Comparison of ENCODE assay signal across 20 cellular contexts in the genomic region with DNA sequence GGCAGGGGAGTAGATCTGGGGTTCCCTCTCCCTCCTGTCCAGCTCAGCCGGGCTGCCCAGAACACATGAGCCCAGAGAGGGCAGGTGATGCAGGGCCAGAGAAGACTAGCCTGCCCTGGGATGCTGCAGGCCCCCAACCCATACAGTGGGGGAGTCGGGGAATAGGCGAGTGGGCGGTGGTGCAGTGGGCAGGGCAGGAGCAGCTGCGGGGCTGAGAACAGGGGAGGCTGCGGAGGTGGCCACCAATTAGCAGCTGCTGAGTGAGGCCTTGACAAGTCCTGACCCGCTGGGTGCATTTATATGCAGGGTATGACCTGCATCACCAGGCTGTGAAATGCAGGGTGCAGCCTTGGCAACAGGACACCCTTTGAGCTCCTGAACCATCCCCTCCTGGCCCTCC. TPM values are rescaled to one million over a fixed set of nuclear protein-coding genes. Genes with fewer than 3 reads are reported as not detected.
DNase-seq lines count a peak whose midpoint lies in the region; ATAC-seq and TF ChIP-seq lines count a peak whose summit lies in the region.
"Had no signal": no experiment of that assay in that cellular context is flagged by ENCODE, and none has a peak within 500 bp of the region (broad histone marks: within the 10 kb centered on the region; RNA-seq: fewer than 3 reads in every experiment).

No MANE protein-coding gene starts in this region.

- DNase-seq in Right ventricle myocardium inferior (ENCODE audit: missing footprints) (peak; percentile 20), cardiac septum (ENCODE audit: low spot score) (no peak), NCI-H2196 treated with DMSO at 0.1 percent for 48 hours (lab: John Stamatoyannopoulos, UW; ENCODE audit: unreplicated experiment) (peak; percentile 64), caudate nucleus (lab: John Stamatoyannopoulos, UW) (peak in 8 of 61 donors; percentile 10 to 83 (median 31)), WTC11 (ENCODE audit: low spot score) (no peak), midbrain (lab: John Stamatoyannopoulos, UW) (no peak), LoVo (ENCODE audit: low spot score) (no peak)
- DNase-seq in stimulated activated CD4-positive, alpha-beta T cell treated with anti-CD3 and anti-CD28 coated beads, Interleukin-12 subunit alpha, Interleukin-12 subunit beta, amount 100 ng/mL, for 4 hours: no peak
- DNase-seq: activated naive CD8-positive, alpha-beta T cell treated with anti-CD3 and anti-CD28 coated beads for 36 hours; activated T-cell treated with anti-CD3 and anti-CD28 coated beads, Interleukin-2, amount 50 U/mL, for 48 hours; effector CD8-positive, alpha-beta T cell; heart left ventricle; sigmoid colon; T-helper 1 cell had no signal

- TF ChIP-seq CTCF in WTC11 (IDR thresholded peaks at IDR 0.05): no peak

- intact Hi-C loops in Right ventricle myocardium inferior (cut with DNase I): no loop called here
- intact Hi-C loops in cardiac septum (cut with DNase I): no loop called here

- ATAC-seq in Right ventricle myocardium inferior (no peak), WTC11 (no peak; the same call in 1 of the 2 replicates)

- peak overlapping the region; percentile 78 for H3K27ac ChIP-seq in caudate nucleus (ENCODE audit: low read depth, low read length)
- H3K27ac ChIP-seq: heart left ventricle, parathyroid adenoma, sigmoid colon, VCaP had no signal

- POLR2A ChIA-PET in WTC11 (lab: Charles Lee): interaction anchor here (0.6 kb wide), 1 partner anchor 255 kb away, joined by 6 read pairs; no protein-coding TSS in a partner anchor

- no peak overlapping the region for H3K4me3 Mint-ChIP-seq in WTC11
- H3K4me3 Mint-ChIP-seq: activated naive CD8-positive, alpha-beta T cell treated with anti-CD3 and anti-CD28 coated beads for 36 hours; CD14-positive monocyte; stimulated activated naive CD8-positive, alpha-beta T cell treated with anti-CD3 and anti-CD28 coated beads, Interleukin-15, Interleukin-2, amounts not matched to agents 100 ng/mL and 50 ng/mL, for 24 hours; type B pancreatic cell had no signal

- H3K27me3 Mint-ChIP-seq in WTC11 (ENCODE audit: low read depth): peaks cover 12% of the 10 kb centered on the region

- 0 out of 2 replicates have a peak, but pooled peaks cover 3% of the 10 kb centered on the region for H3K4me1 Mint-ChIP-seq in WTC11
- H3K4me1 Mint-ChIP-seq: activated naive CD8-positive, alpha-beta T cell treated with anti-CD3 and anti-CD28 coated beads for 36 hours; CD14-positive monocyte had no signal

- H3K27ac Mint-ChIP-seq in WTC11: no peak overlapping the region
- H3K27ac Mint-ChIP-seq: activated naive CD8-positive, alpha-beta T cell treated with anti-CD3 and anti-CD28 coated beads for 36 hours; stimulated activated naive CD8-positive, alpha-beta T cell treated with anti-CD3 and anti-CD28 coated beads, Interleukin-15, Interleukin-2, amounts not matched to agents 100 ng/mL and 50 ng/mL, for 24 hours; type B pancreatic cell had no signal

- no peaks in the 10 kb centered on the region for H3K36me3 Mint-ChIP-seq in WTC11
- H3K36me3 Mint-ChIP-seq: activated naive CD8-positive, alpha-beta T cell treated with anti-CD3 and anti-CD28 coated beads for 36 hours; type B pancreatic cell had no signal

- CTCF ChIA-PET in WTC11 (lab: Charles Lee): interaction anchor here (1.0 to 1.4 kb wide), 2 partner anchors 8 to 272 kb away, joined by 3 to 5 read pairs; no protein-coding TSS in a partner anchor

- no peaks in the 10 kb centered on the region for H3K9me3 Mint-ChIP-seq in WTC11
- H3K9me3 Mint-ChIP-seq: activated naive CD8-positive, alpha-beta T cell treated with anti-CD3 and anti-CD28 coated beads for 36 hours; CD14-positive monocyte; stimulated activated naive CD8-positive, alpha-beta T cell treated with anti-CD3 and anti-CD28 coated beads, Interleukin-15, Interleukin-2, amounts not matched to agents 100 ng/mL and 50 ng/mL, for 24 hours; type B pancreatic cell had no signal

TF ChIP-seq in WTC11, 78 proteins besides CTCF, POLR2A, EP300 and RAD21:
- no peak for TF ChIP-seq TEAD4 (CRISPR knock-in tag; IDR thresholded peaks at IDR 0.05)
- TF ChIP-seq, protein P1, sequence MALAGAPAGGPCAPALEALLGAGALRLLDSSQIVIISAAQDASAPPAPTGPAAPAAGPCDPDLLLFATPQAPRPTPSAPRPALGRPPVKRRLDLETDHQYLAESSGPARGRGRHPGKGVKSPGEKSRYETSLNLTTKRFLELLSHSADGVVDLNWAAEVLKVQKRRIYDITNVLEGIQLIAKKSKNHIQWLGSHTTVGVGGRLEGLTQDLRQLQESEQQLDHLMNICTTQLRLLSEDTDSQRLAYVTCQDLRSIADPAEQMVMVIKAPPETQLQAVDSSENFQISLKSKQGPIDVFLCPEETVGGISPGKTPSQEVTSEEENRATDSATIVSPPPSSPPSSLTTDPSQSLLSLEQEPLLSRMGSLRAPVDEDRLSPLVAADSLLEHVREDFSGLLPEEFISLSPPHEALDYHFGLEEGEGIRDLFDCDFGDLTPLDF (CRISPR knock-in tag; IDR thresholded peaks at IDR 0.05): no peak
- TF ChIP-seq, protein P2, sequence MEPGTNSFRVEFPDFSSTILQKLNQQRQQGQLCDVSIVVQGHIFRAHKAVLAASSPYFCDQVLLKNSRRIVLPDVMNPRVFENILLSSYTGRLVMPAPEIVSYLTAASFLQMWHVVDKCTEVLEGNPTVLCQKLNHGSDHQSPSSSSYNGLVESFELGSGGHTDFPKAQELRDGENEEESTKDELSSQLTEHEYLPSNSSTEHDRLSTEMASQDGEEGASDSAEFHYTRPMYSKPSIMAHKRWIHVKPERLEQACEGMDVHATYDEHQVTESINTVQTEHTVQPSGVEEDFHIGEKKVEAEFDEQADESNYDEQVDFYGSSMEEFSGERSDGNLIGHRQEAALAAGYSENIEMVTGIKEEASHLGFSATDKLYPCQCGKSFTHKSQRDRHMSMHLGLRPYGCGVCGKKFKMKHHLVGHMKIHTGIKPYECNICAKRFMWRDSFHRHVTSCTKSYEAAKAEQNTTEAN (CRISPR knock-in tag; IDR thresholded peaks at IDR 0.05): no peak
- TF ChIP-seq NFATC4 (CRISPR knock-in tag; IDR thresholded peaks at IDR 0.05): no peak
- TF ChIP-seq EMX1 (CRISPR knock-in tag; IDR thresholded peaks at IDR 0.05): no peak
- TF ChIP-seq KAT7 (CRISPR knock-in tag; IDR thresholded peaks at IDR 0.05; ENCODE audit: borderline replicate concordance): no peak

RNA-seq across cellular contexts. Expression of a gene that starts 43.1 kb away (rescaled TPM):
- 2.9 TPM for total RNA-seq in Right ventricle myocardium inferior
- 1.5 TPM for total RNA-seq in cardiac septum
- 0.92 to 1.6 TPM (median 1.2 TPM) in 3 replicates for total RNA-seq in WTC11 (2021)
- total RNA-seq: myocyte had no signal

Comparison
In these comparisons a context has a peak if more than half of its experiments do, and no peak if none do; other contexts are left out.
1. DNase-seq: peak in Right ventricle myocardium inferior (single experiment) and NCI-H2196 treated with DMSO at 0.1 percent for 48 hours (single experiment); none in cardiac septum (single experiment), stimulated activated CD4-positive, alpha-beta T cell treated with anti-CD3 and anti-CD28 coated beads, Interleukin-12 subunit alpha, Interleukin-12 subunit beta, amount 100 ng/mL, for 4 hours (single experiment), WTC11 (single experiment), midbrain (single experiment) and LoVo (single experiment).